Comparison of ENCODE assay signal across 1 cellular context in genomic region chr5:178576591-178577351, GRCh38.
TF ChIP-seq lines count a peak whose summit lies in the region.

No MANE protein-coding gene starts in this region.

TF ChIP-seq in GM23338, 12 proteins besides CTCF, POLR2A, EP300 and RAD21 (continued from another document):
- TF ChIP-seq ZNF462 (CRISPR knock-in tag; IDR thresholded peaks at IDR 0.05) = no peak
- no peak for TF ChIP-seq NANOG (IDR thresholded peaks at IDR 0.05; ENCODE audit: borderline replicate concordance)
- TF ChIP-seq ETS1 (IDR thresholded peaks at IDR 0.05) = no peak
- no peak for TF ChIP-seq ZNF331 (CRISPR knock-in tag; IDR thresholded peaks at IDR 0.05; ENCODE audit: low read depth)
